Comparison of ENCODE assay signal across 14 cellular contexts in the genomic region with DNA sequence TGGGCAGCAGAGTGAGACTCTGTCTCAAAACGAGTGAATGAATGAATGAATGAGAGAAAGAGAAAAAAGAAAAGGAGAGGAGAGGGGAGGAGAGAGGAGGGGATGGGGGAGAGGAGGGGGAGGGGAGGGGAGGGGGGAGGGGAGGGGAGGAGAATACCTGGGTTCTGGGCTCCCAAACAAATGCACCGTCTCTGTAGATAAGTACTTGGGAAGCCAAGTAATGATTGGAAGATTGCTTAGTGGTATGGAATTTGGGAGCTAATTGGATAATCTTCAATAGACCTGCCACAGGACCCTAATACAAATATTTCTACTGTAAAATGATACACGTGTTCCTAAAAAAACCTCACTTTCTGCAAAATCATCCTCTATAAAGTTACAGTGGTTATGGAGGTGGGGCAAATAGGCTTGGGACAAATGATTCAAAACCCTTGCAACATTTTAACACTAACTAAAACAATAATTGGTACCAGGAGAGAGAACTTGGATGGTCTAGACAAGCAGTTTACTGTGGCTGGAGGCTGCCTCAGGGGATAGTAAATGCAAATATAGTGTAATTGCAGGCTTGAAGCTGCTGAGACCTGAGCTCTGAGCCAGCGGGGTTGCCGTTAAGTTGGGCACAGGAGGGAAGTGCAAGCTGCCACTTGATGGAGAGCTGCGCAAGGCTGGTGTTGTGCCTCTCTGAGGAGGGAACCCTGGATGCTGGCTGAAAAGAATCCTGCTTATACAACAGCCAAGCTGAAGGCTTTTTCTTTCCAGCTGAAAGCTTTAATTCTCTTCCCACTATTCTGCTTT. TPM values are rescaled to one million over a fixed set of nuclear protein-coding genes. Genes with fewer than 3 reads are reported as not detected.
DNase-seq lines count a peak whose midpoint lies in the region; ATAC-seq and TF ChIP-seq lines count a peak whose summit lies in the region.
"Had no signal": no experiment of that assay in that cellular context is flagged by ENCODE, and none has a peak within 500 bp of the region (broad histone marks: within the 10 kb centered on the region; RNA-seq: fewer than 3 reads in every experiment).

No MANE protein-coding gene starts in this region.

- TF ChIP-seq POLR2A in uterus (IDR thresholded peaks at IDR 0.05) = no peak

- DNase-seq in ELF-1 (ENCODE audit: low read depth, low spot score) (peak; percentile 56), NCI-H1048 (lab: John Stamatoyannopoulos, UW) (peak; percentile 45), NCI-H526 treated with DMSO at 0.1 percent for 48 hours (lab: John Stamatoyannopoulos, UW) (peak; percentile 83), left kidney (ENCODE audit: low read depth, low spot score) (peak; percentile 24), H4 (ENCODE audit: low spot score) (no peak), uterus (no peak)
- DNase-seq: GF-D8, NCI-H82, SHP77 had no signal

- TF ChIP-seq CTCF in uterus (IDR thresholded peaks at IDR 0.05) = no peak

- peaks cover 0 to 8% of the 10 kb centered on the region in 2 donors for H3K27me3 ChIP-seq in uterus

- no peak for ATAC-seq in GM21526 (IDR thresholded peaks at IDR 0.05; ENCODE audit: low FRiP score, unreplicated experiment)
- ATAC-seq in HG03097 (IDR thresholded peaks at IDR 0.05; ENCODE audit: low FRiP score, unreplicated experiment) = no peak

- H3K9me3 ChIP-seq in uterus = no peaks in the 10 kb centered on the region

- H3K4me3 ChIP-seq in uterus = no peak overlapping the region

- intact Hi-C loops in uterus (cut with DNase I; ENCODE audit: low total_unique reads) = no loop called here

- H3K4me1 ChIP-seq in uterus = no peaks in the 10 kb centered on the region

- H3K36me3 ChIP-seq in uterus = no peaks in the 10 kb centered on the region

- no peak overlapping the region for H3K27ac ChIP-seq in uterus

RNA-seq across cellular contexts. Expression of gene HEMGN, which starts 3.5 kb away (rescaled TPM):
- total RNA-seq in H4 (2014; rRNA removed; shearing (Covaris generic)) = not detected in 2 replicates
- total RNA-seq in uterus = 1 to 10 TPM in 1 of 4 donors, not detected in 3; 2.7 TPM
- total RNA-seq: H1, LHCN-M2, mesenteric fat pad had no signal

RNA-seq across cellular contexts. Expression of gene TRMO, which starts 12.2 kb away (rescaled TPM):
- 16.6 and 19.1 TPM in 2 replicates for total RNA-seq in H4 (2014; rRNA removed; shearing (Covaris generic))
- 10 to 100 TPM; 14.1 to 32.6 (median 19.7) TPM for total RNA-seq in uterus

RNA-seq across cellular contexts. Expression of gene ANP32B, which starts 48.6 kb away (rescaled TPM):
- total RNA-seq in H4 (2014; rRNA removed; shearing (Covaris generic)) = 12.2 and 16.3 TPM in 2 replicates
- total RNA-seq in uterus = 100 to 1,000 TPM in 1 of 4 donors, 10 to 100 TPM in 2, 1 to 10 TPM in 1; 9.3 to 162 (median 40.4) TPM

Comparison
In these comparisons a context has a peak if more than half of its experiments do, and no peak if none do; other contexts are left out.
1. DNase-seq: peak in ELF-1 (single experiment), NCI-H1048 (single experiment), NCI-H526 treated with DMSO at 0.1 percent for 48 hours (single experiment) and left kidney (single experiment); none in H4 (single experiment) and uterus (0 of 2).